In the genomic region with DNA sequence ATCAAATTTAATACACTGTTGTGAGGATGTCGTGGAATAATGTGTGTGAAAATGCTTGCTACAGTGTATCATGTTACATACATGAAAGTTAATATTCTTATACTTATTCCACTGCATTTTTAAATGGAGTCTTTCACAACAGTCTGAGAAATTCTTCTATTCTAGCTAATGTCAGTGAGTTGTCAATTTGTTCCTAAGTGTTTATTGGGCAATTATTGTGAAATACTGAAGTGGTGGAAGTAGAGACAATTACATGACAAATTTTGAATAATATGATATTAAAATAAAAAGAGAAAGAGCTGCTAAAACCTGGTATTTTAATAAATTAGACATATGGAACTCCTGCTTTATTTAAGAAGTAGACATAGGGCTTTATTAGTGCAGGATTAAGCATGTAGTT, we compare ENCODE assay signal across 26 cellular contexts.
"Had no signal": no experiment of that assay in that cellular context is flagged by ENCODE, and none has a peak within 500 bp of the region (broad histone marks: within the 10 kb centered on the region; RNA-seq: fewer than 3 reads in every experiment).

No MANE protein-coding gene starts in this region.

- H3K36me3 ChIP-seq: cardiac muscle cell had no signal

- DNase-seq: activated B cell treated with CpG ODN at 0.5 μM for 24 hours; activated CD4-positive, alpha-beta T cell treated with anti-CD3 and anti-CD28 coated beads for 1 hour; activated CD4-positive, alpha-beta T cell treated with anti-CD3 and anti-CD28 coated beads, Interleukin-2, amount 10 ng/mL, durations not matched to agents 24 days and 14 days; activated CD4-positive, alpha-beta T cell treated with anti-CD3 and anti-CD28 coated beads, Interleukin-2, amount 50 U/mL, for 48 hours; activated CD8-positive, alpha-beta memory T cell treated with anti-CD3 and anti-CD28 coated beads, Interleukin-2, amount 10 ng/mL, durations not matched to agents 7 days and 5 days; activated effector memory CD4-positive, alpha-beta T cell treated with Interleukin-2 at 50 U/mL for 16 hours; activated naive CD4-positive, alpha-beta T cell; activated naive CD8-positive, alpha-beta T cell treated with anti-CD3 and anti-CD28 coated beads, Interleukin-2, amount 50 U/mL, for 24 hours; activated T-cell treated with anti-CD3 and anti-CD28 coated beads, Interleukin-2, amount 50 U/mL, for 24 hours; amygdala; Kasumi-1; KBM-7; NCI-H1105; NCI-H1436; NCI-H1694 treated with DMSO at 0.1 percent for 48 hours; NCI-H2029 treated with DMSO at 0.1 percent for 48 hours; NCI-H345; NCI-H510A; NCI-H526 treated with DMSO at 0.1 percent for 48 hours; NCI-H82; SIG-M5; T-helper 17 cell; T-helper 9 cell had no signal

- H3K27ac ChIP-seq: cardiac muscle cell had no signal

- H3K4me3 ChIP-seq: cardiac muscle cell had no signal

- H3K27me3 ChIP-seq: cardiac muscle cell had no signal

- FAIRE-seq: astrocyte had no signal

- ATAC-seq: activated CD8-positive, alpha-beta memory T cell treated with anti-CD3 and anti-CD28 coated beads, Interleukin-2, amount 10 ng/mL, durations not matched to agents 7 days and 5 days; activated naive CD4-positive, alpha-beta T cell treated with anti-CD3 and anti-CD28 coated beads, Interleukin-2, amount 50 U/mL, for 72 hours; activated naive CD8-positive, alpha-beta T cell treated with anti-CD3 and anti-CD28 coated beads, Interleukin-2, amount 50 U/mL, for 24 hours; T-helper 17 cell had no signal
